1 cellular context compared by ENCODE assay signal in genomic region chr15:90529369-90530249, GRCh38.
A peak's percentile ranks its signal among the peaks of the same experiment; 100 is the strongest.
TF ChIP-seq lines count a peak whose summit lies in the region.

A gene with protein sequence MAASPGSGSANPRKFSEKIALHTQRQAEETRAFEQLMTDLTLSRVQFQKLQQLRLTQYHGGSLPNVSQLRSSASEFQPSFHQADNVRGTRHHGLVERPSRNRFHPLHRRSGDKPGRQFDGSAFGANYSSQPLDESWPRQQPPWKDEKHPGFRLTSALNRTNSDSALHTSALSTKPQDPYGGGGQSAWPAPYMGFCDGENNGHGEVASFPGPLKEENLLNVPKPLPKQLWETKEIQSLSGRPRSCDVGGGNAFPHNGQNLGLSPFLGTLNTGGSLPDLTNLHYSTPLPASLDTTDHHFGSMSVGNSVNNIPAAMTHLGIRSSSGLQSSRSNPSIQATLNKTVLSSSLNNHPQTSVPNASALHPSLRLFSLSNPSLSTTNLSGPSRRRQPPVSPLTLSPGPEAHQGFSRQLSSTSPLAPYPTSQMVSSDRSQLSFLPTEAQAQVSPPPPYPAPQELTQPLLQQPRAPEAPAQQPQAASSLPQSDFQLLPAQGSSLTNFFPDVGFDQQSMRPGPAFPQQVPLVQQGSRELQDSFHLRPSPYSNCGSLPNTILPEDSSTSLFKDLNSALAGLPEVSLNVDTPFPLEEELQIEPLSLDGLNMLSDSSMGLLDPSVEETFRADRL (plus strand): TSS chr15:90529923. CDS start chr15:90530072, 149 bp downstream.

TF ChIP-seq in HepG2, 621 proteins besides CTCF, POLR2A, EP300 and RAD21 (continued from another document and continues in another):
- no peak for TF ChIP-seq SMAD9 (CRISPR knock-in tag; IDR thresholded peaks at IDR 0.05)
- 0 out of 2 replicates have a peak, but pooled peaks have one; percentile 1 for TF ChIP-seq TAF1 (CRISPR knock-in tag; IDR thresholded peaks at IDR 0.05)
- TF ChIP-seq ZFY (CRISPR knock-in tag; IDR thresholded peaks at IDR 0.05) = peak; percentile 82
- TF ChIP-seq TOPORS (CRISPR knock-in tag; IDR thresholded peaks at IDR 0.05) = no peak
- no peak for TF ChIP-seq ZSCAN22 (CRISPR knock-in tag; IDR thresholded peaks at IDR 0.05)
- TF ChIP-seq PRMT3 (CRISPR knock-in tag; IDR thresholded peaks at IDR 0.05; ENCODE audit: borderline replicate concordance, low read depth) = no peak
- TF ChIP-seq ESRRA (CRISPR knock-in tag; IDR thresholded peaks at IDR 0.05; ENCODE audit: low read depth) = no peak
- TF ChIP-seq, protein P1, sequence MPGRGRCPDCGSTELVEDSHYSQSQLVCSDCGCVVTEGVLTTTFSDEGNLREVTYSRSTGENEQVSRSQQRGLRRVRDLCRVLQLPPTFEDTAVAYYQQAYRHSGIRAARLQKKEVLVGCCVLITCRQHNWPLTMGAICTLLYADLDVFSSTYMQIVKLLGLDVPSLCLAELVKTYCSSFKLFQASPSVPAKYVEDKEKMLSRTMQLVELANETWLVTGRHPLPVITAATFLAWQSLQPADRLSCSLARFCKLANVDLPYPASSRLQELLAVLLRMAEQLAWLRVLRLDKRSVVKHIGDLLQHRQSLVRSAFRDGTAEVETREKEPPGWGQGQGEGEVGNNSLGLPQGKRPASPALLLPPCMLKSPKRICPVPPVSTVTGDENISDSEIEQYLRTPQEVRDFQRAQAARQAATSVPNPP (CRISPR knock-in tag; IDR thresholded peaks at IDR 0.05) = no peak
- TF ChIP-seq PAX8 (CRISPR knock-in tag; IDR thresholded peaks at IDR 0.05; ENCODE audit: borderline replicate concordance) = 0 out of 2 replicates have a peak, but pooled peaks have one; percentile 19
- no peak for TF ChIP-seq ZKSCAN5 (CRISPR knock-in tag; IDR thresholded peaks at IDR 0.05)
- no peak for TF ChIP-seq ZNF17 (CRISPR knock-in tag; IDR thresholded peaks at IDR 0.05)
- no peak for TF ChIP-seq ZNF607 (CRISPR knock-in tag; IDR thresholded peaks at IDR 0.05; ENCODE audit: borderline replicate concordance)
- no peak for TF ChIP-seq HDAC2 (CRISPR knock-in tag; IDR thresholded peaks at IDR 0.05)
- TF ChIP-seq ZNF543 (CRISPR knock-in tag; IDR thresholded peaks at IDR 0.05) = no peak
- TF ChIP-seq, protein P2, sequence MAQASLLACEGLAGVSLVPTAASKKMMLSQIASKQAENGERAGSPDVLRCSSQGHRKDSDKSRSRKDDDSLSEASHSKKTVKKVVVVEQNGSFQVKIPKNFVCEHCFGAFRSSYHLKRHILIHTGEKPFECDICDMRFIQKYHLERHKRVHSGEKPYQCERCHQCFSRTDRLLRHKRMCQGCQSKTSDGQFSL (CRISPR knock-in tag; IDR thresholded peaks at IDR 0.05) = no peak
- TF ChIP-seq ZBTB34 (CRISPR knock-in tag; IDR thresholded peaks at IDR 0.05) = no peak
- no peak for TF ChIP-seq ZMAT3 (CRISPR knock-in tag; conservative IDR thresholded peaks at IDR 0.05)
- no peak for TF ChIP-seq ZNF232 (CRISPR knock-in tag; IDR thresholded peaks at IDR 0.05; ENCODE audit: borderline replicate concordance)
- no peak for TF ChIP-seq ZNF318 (CRISPR knock-in tag; IDR thresholded peaks at IDR 0.05)
- TF ChIP-seq RCOR2 (CRISPR knock-in tag; IDR thresholded peaks at IDR 0.05) = no peak
- no peak for TF ChIP-seq SOX5 (CRISPR knock-in tag; IDR thresholded peaks at IDR 0.05; ENCODE audit: borderline replicate concordance)
- TF ChIP-seq ZNF44 (CRISPR knock-in tag; IDR thresholded peaks at IDR 0.05) = no peak
- TF ChIP-seq YY1 (IDR thresholded peaks at IDR 0.05; ENCODE audit: insufficient read depth, insufficient replicate concordance, low read depth, low read length) = peak; percentile 68
- TF ChIP-seq JUN (CRISPR knock-in tag; IDR thresholded peaks at IDR 0.05) = no peak
- TF ChIP-seq ZNF460 (CRISPR knock-in tag; IDR thresholded peaks at IDR 0.05; ENCODE audit: borderline replicate concordance) = no peak
- peak; percentile 61 for TF ChIP-seq AGO1 (IDR thresholded peaks at IDR 0.05; ENCODE audit: low read depth, low read length, poor library complexity, severe bottlenecking)
- TF ChIP-seq ZSCAN21 (CRISPR knock-in tag; IDR thresholded peaks at IDR 0.05; ENCODE audit: borderline replicate concordance) = peak; percentile 60; the same call in 1 of the 2 replicates
- TF ChIP-seq SPEN (CRISPR knock-in tag; IDR thresholded peaks at IDR 0.05; ENCODE audit: low read depth) = peak; percentile 25; the same call in 1 of the 2 replicates
- TF ChIP-seq, protein P3, sequence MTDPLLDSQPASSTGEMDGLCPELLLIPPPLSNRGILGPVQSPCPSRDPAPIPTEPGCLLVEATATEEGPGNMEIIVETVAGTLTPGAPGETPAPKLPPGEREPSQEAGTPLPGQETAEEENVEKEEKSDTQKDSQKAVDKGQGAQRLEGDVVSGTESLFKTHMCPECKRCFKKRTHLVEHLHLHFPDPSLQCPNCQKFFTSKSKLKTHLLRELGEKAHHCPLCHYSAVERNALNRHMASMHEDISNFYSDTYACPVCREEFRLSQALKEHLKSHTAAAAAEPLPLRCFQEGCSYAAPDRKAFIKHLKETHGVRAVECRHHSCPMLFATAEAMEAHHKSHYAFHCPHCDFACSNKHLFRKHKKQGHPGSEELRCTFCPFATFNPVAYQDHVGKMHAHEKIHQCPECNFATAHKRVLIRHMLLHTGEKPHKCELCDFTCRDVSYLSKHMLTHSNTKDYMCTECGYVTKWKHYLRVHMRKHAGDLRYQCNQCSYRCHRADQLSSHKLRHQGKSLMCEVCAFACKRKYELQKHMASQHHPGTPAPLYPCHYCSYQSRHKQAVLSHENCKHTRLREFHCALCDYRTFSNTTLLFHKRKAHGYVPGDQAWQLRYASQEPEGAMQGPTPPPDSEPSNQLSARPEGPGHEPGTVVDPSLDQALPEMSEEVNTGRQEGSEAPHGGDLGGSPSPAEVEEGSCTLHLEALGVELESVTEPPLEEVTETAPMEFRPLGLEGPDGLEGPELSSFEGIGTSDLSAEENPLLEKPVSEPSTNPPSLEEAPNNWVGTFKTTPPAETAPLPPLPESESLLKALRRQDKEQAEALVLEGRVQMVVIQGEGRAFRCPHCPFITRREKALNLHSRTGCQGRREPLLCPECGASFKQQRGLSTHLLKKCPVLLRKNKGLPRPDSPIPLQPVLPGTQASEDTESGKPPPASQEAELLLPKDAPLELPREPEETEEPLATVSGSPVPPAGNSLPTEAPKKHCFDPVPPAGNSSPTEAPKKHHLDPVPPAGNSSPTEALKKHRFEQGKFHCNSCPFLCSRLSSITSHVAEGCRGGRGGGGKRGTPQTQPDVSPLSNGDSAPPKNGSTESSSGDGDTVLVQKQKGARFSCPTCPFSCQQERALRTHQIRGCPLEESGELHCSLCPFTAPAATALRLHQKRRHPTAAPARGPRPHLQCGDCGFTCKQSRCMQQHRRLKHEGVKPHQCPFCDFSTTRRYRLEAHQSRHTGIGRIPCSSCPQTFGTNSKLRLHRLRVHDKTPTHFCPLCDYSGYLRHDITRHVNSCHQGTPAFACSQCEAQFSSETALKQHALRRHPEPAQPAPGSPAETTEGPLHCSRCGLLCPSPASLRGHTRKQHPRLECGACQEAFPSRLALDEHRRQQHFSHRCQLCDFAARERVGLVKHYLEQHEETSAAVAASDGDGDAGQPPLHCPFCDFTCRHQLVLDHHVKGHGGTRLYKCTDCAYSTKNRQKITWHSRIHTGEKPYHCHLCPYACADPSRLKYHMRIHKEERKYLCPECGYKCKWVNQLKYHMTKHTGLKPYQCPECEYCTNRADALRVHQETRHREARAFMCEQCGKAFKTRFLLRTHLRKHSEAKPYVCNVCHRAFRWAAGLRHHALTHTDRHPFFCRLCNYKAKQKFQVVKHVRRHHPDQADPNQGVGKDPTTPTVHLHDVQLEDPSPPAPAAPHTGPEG (CRISPR knock-in tag; IDR thresholded peaks at IDR 0.05) = no peak
- no peak for TF ChIP-seq MYC (CRISPR knock-in tag; IDR thresholded peaks at IDR 0.05; ENCODE audit: borderline replicate concordance)
- TF ChIP-seq ZNF674 (CRISPR knock-in tag; IDR thresholded peaks at IDR 0.05; ENCODE audit: low read depth) = 0 out of 2 replicates have a peak, but pooled peaks have one; percentile 57
- TF ChIP-seq ZNF530 (CRISPR knock-in tag; IDR thresholded peaks at IDR 0.05; ENCODE audit: low read depth) = no peak
- TF ChIP-seq LRRFIP1 (CRISPR knock-in tag; conservative IDR thresholded peaks at IDR 0.05) = no peak
- TF ChIP-seq ZNF550 (CRISPR knock-in tag; IDR thresholded peaks at IDR 0.05; ENCODE audit: borderline replicate concordance) = no peak
- TF ChIP-seq RARA (CRISPR knock-in tag; IDR thresholded peaks at IDR 0.05) = no peak
- peak; percentile 45 for TF ChIP-seq POLR2G (IDR thresholded peaks at IDR 0.05; ENCODE audit: low read depth, low read length)
